In genomic region chr10:105952153-105952552, GRCh38 we compare ENCODE assay signal across 8 cellular contexts.
DNase-seq lines count a peak whose midpoint lies in the region; ATAC-seq, FAIRE-seq and TF ChIP-seq lines count a peak whose summit lies in the region.

No MANE protein-coding gene starts in this region.

- H3K27me3 Mint-ChIP-seq in activated T-helper 2 cell treated with anti-CD3 and anti-CD28 coated beads, Interferon-gamma antibody, Interleukin-2, Interleukin-4, amounts not matched to agents 10 μg/mL and 5 μg/mL and 100 μg/mL, durations not matched to agents 14 hours and 24 hours and 36 hours (ENCODE audit: low read depth) = no peaks in the 10 kb centered on the region
- peaks cover 4% of the 10 kb centered on the region for H3K27me3 Mint-ChIP-seq in chondrocyte (ENCODE audit: low read depth)

- H4K8ac ChIP-seq in mesenchymal stem cell (ENCODE audit: low read length) = no peak overlapping the region

- FAIRE-seq in GM12878 (lab: Jason Lieb, UNC) = peak; percentile 91

- SMC1A ChIA-PET in GM12878 (lab: Charles Lee; ENCODE audit: uncharacterized antibody, unreplicated experiment) = interaction anchor here (0.8 to 3.4 kb wide), 14 partner anchors 9 to 156 kb away, joined by 3 to 36 read pairs (median 4); no protein-coding TSS in a partner anchor

- no peak overlapping the region for H2BK12ac ChIP-seq in mesenchymal stem cell (ENCODE audit: low read length in 2 of 2)

- H3K79me1 ChIP-seq in mesenchymal stem cell (replicated peaks; ENCODE audit: low read length, poor library complexity, severe bottlenecking) = no peaks in the 10 kb centered on the region

- H3K9me3 ChIP-seq in AG04450 (ENCODE audit: control insufficient read depth, insufficient read depth, low read length) (no peaks in the 10 kb centered on the region; the same call in 1 of the 2 replicates), GM12878 (replicated peaks; ENCODE audit: control insufficient read depth, insufficient read depth, low read length) (no peaks in the 10 kb centered on the region; the same call in 2 of the 3 replicates), mesenchymal stem cell (ENCODE audit: control insufficient read depth, low read length) (no peaks in the 10 kb centered on the region)

- H3K4ac ChIP-seq in mesenchymal stem cell (ENCODE audit: low read depth in 1 of 2, low read length in 2 of 2) = no peak overlapping the region

- H3K79me2 ChIP-seq in GM12878 (ENCODE audit: control insufficient read depth, insufficient read depth, low read length) = no peaks in the 10 kb centered on the region

- H3K27me3 ChIP-seq in AG04450 (ENCODE audit: control insufficient read depth, insufficient read depth, low read length) (no peaks in the 10 kb centered on the region), GM12878 (replicated peaks in 1 of 2; ENCODE audit: control insufficient read depth in 2 of 2, insufficient read depth in 2 of 2, low read length in 1 of 2) (no peaks in the 10 kb centered on the region), mesenchymal stem cell (ENCODE audit: control insufficient read depth in 1 of 2, insufficient read depth in 1 of 2, low read length in 2 of 2) (no peaks in the 10 kb centered on the region)

- H4K20me1 ChIP-seq in GM12878 (ENCODE audit: control insufficient read depth, insufficient read depth) = no peaks in the 10 kb centered on the region

- H2BK5ac ChIP-seq in mesenchymal stem cell (ENCODE audit: low read depth, low read length, poor library complexity, severe bottlenecking) = no peak overlapping the region

- no peak overlapping the region for H2BK15ac ChIP-seq in mesenchymal stem cell (ENCODE audit: low read depth, poor library complexity, severe bottlenecking)

- H3K4me3 ChIP-seq in AG04450 (ENCODE audit: low read depth, low read length) (no peak overlapping the region), GM12878 (no peak overlapping the region), mesenchymal stem cell (ENCODE audit: insufficient read depth in 1 of 2, low read depth in 1 of 2, low read length in 2 of 2) (peak overlapping the region in 1 of 2 experiments; percentile 36)

- no peak overlapping the region for H3K18ac ChIP-seq in mesenchymal stem cell (ENCODE audit: low read depth in 1 of 2, low read length in 2 of 2)

- RAD21 ChIA-PET in GM12878 (lab: Charles Lee; ENCODE audit: unreplicated experiment) = interaction anchor here (1.0 to 2.4 kb wide), 4 partner anchors 12 to 108 kb away, joined by 3 to 25 read pairs (median 4); no protein-coding TSS in a partner anchor

- no peak for TF ChIP-seq EP300 in GM12878 (IDR thresholded peaks at IDR 0.05; ENCODE audit: borderline replicate concordance in 1 of 2, control insufficient read depth in 1 of 2, low read depth in 2 of 2, low read length in 2 of 2)

- H3K14ac ChIP-seq in mesenchymal stem cell (ENCODE audit: low read length in 2 of 2) = no peak overlapping the region

- TF ChIP-seq CTCF in AG04450 (IDR thresholded peaks at IDR 0.05; ENCODE audit: low read depth, low read length) (no peak), GM12878 (IDR thresholded peaks at IDR 0.05 in 2 of 3, conservative IDR thresholded peaks at IDR 0.05 in 1 of 3; ENCODE audit: control insufficient read depth in 2 of 3, extremely low read depth in 1 of 3, insufficient read depth in 1 of 3, low read depth in 3 of 3, low read length in 3 of 3) (no peak), chondrocyte (IDR thresholded peaks at IDR 0.05) (no peak)

- no TSS peak for BruUV-seq in GM12878 (replicated peaks; lab: Mats Ljungman, UMichigan)

- H3K9me3 Mint-ChIP-seq in activated T-helper 2 cell treated with anti-CD3 and anti-CD28 coated beads, Interferon-gamma antibody, Interleukin-2, Interleukin-4, amounts not matched to agents 10 μg/mL and 5 μg/mL and 100 μg/mL, durations not matched to agents 14 hours and 24 hours and 36 hours = no peaks in the 10 kb centered on the region
- no peaks in the 10 kb centered on the region for H3K9me3 Mint-ChIP-seq in chondrocyte (ENCODE audit: low read depth)

- intact Hi-C loops in GM12878 (cut with micrococcal nuclease; ENCODE audit: unreplicated experiment) = loop anchor here (5.0 kb wide), 1 partner anchor 155 kb away; no protein-coding TSS in a partner anchor
- intact Hi-C loops in activated T-helper 2 cell treated with anti-CD3 and anti-CD28 coated beads, Interferon-gamma antibody, Interleukin-2, Interleukin-4, amounts not matched to agents 10 μg/mL and 5 μg/mL and 100 μg/mL, durations not matched to agents 14 hours and 24 hours and 36 hours (cut with micrococcal nuclease) = no loop called here

- no peak overlapping the region for H4K91ac ChIP-seq in mesenchymal stem cell (ENCODE audit: low read length)

- H3K9ac ChIP-seq in GM12878 (ENCODE audit: control insufficient read depth, insufficient read depth, low read length) (no peak overlapping the region), mesenchymal stem cell (ENCODE audit: low read length) (peak overlapping the region; percentile 84)

- no peak overlapping the region for H2AK5ac ChIP-seq in mesenchymal stem cell (ENCODE audit: low read length, severe bottlenecking)

- 0% methylated on average over 3 of the region's 3 CpGs for WGBS in GM12878 (ENCODE audit: insufficient coverage, insufficient replicate concordance, low lambda C conversion rate, missing lambda C conversion rate)
- 4% methylated on average over 3 of the region's 3 CpGs for WGBS in mesenchymal stem cell

- no peaks in the 10 kb centered on the region for H3K36me3 ChIP-seq in GM12878 (ENCODE audit: control insufficient read depth in 2 of 2, insufficient read depth in 2 of 2, low read length in 1 of 2)
- no peaks in the 10 kb centered on the region for H3K36me3 ChIP-seq in mesenchymal stem cell (ENCODE audit: control insufficient read depth in 1 of 2, insufficient read depth in 2 of 2, low read depth in 1 of 2, low read length in 2 of 2)

- H2BK120ac ChIP-seq in mesenchymal stem cell (ENCODE audit: low read depth, low read length) = no peak overlapping the region

- no peaks in the 10 kb centered on the region for H3K4me1 Mint-ChIP-seq in activated T-helper 2 cell treated with anti-CD3 and anti-CD28 coated beads, Interferon-gamma antibody, Interleukin-2, Interleukin-4, amounts not matched to agents 10 μg/mL and 5 μg/mL and 100 μg/mL, durations not matched to agents 14 hours and 24 hours and 36 hours (ENCODE audit: low read depth)
- H3K4me1 Mint-ChIP-seq in chondrocyte (ENCODE audit: low read depth) = peaks cover 3% of the 10 kb centered on the region

- peak overlapping the region; percentile 20; the same call in 1 of the 2 replicates for H3K4me2 ChIP-seq in GM12878 (ENCODE audit: control insufficient read depth, insufficient read depth)
- no peak overlapping the region for H3K4me2 ChIP-seq in mesenchymal stem cell (ENCODE audit: low read length, poor library complexity, severe bottlenecking)

- no peaks in the 10 kb centered on the region for H3K4me1 ChIP-seq in GM12878 (ENCODE audit: control insufficient read depth, insufficient read depth, low read length)
- H3K4me1 ChIP-seq in mesenchymal stem cell (ENCODE audit: control insufficient read depth, insufficient read depth, low read depth, low read length) = no peaks in the 10 kb centered on the region

- TF ChIP-seq POLR2A in GM12878 (IDR thresholded peaks at IDR 0.05; ENCODE audit: low read depth, low read length) = no peak

- no peaks in the 10 kb centered on the region for H3K36me3 Mint-ChIP-seq in activated T-helper 2 cell treated with anti-CD3 and anti-CD28 coated beads, Interferon-gamma antibody, Interleukin-2, Interleukin-4, amounts not matched to agents 10 μg/mL and 5 μg/mL and 100 μg/mL, durations not matched to agents 14 hours and 24 hours and 36 hours (ENCODE audit: low read depth)
- no peaks in the 10 kb centered on the region for H3K36me3 Mint-ChIP-seq in chondrocyte (ENCODE audit: low read depth)

- no peak overlapping the region for H3K4me3 Mint-ChIP-seq in activated T-helper 2 cell treated with anti-CD3 and anti-CD28 coated beads, Interferon-gamma antibody, Interleukin-2, Interleukin-4, amounts not matched to agents 10 μg/mL and 5 μg/mL and 100 μg/mL, durations not matched to agents 14 hours and 24 hours and 36 hours (ENCODE audit: low read depth)
- H3K4me3 Mint-ChIP-seq in chondrocyte (ENCODE audit: unreplicated experiment) = no peak overlapping the region

- H3K27ac ChIP-seq in AG04450 (ENCODE audit: low read depth, low read length) (no peak overlapping the region), GM12878 (ENCODE audit: control insufficient read depth, insufficient read depth) (no peak overlapping the region), mesenchymal stem cell (ENCODE audit: low read length, poor library complexity, severe bottlenecking) (no peak overlapping the region)

- in situ Hi-C loops in GM12878 (cut with MboI) = loop anchor here (10.0 kb wide), 1 partner anchor 233 kb away; no protein-coding TSS in a partner anchor

- DNase-seq in AG04450 (ENCODE audit: low read depth, low spot score) = peak; percentile 3
- DNase-seq in GM12878 (ENCODE audit: low read depth, low spot score) = peak; percentile 59
- peak; percentile 37 for DNase-seq in mesenchymal stem cell
- DNase-seq in activated T-helper 2 cell treated with anti-CD3 and anti-CD28 coated beads, Interferon-gamma antibody, Interleukin-2, Interleukin-4, amounts not matched to agents 10 μg/mL and 5 μg/mL and 100 μg/mL, durations not matched to agents 14 hours and 24 hours and 36 hours (ENCODE audit: low spot score) = no peak
- no peak for DNase-seq in NCI-H510A (lab: John Stamatoyannopoulos, UW)
- DNase-seq in chondrocyte (ENCODE audit: low spot score) = no peak

- ATAC-seq in GM19438 (IDR thresholded peaks at IDR 0.05; ENCODE audit: low read depth, unreplicated experiment) (peak; percentile 79), HG03432 (IDR thresholded peaks at IDR 0.05; ENCODE audit: unreplicated experiment) (peak; percentile 94), GM12878 (peak; percentile 97)

- H3K23ac ChIP-seq in mesenchymal stem cell (ENCODE audit: low read length in 2 of 2) = no peak overlapping the region

- H2AFZ ChIP-seq in GM12878 (ENCODE audit: control insufficient read depth, low read depth, low read length) = peak overlapping the region; percentile 75
- H2AFZ ChIP-seq in mesenchymal stem cell (ENCODE audit: low read depth, low read length) = no peak overlapping the region

- POLR2A ChIA-PET in AG04450 (lab: Yijun Ruan, JAX) (interaction anchor here (0.7 kb wide), 1 partner anchor 250 kb away, joined by 3 read pairs; no protein-coding TSS in a partner anchor), GM12878 (lab: Charles Lee) (interaction anchor here (0.7 kb wide), 1 partner anchor 218 kb away, joined by 3 read pairs; no protein-coding TSS in a partner anchor)

- CTCF ChIA-PET in AG04450 (lab: Charles Lee) = interaction anchor here (1.6 to 2.3 kb wide), 2 partner anchors 224 to 326 kb away, joined by 4 to 7 read pairs; no protein-coding TSS in a partner anchor
- CTCF ChIA-PET in GM12878 (lab: Yijun Ruan, JAX) = interaction anchor here (0.8 to 9.8 kb wide), 9 partner anchors 11 to 404 kb away, joined by 3 to 111 read pairs (median 5); no protein-coding TSS in a partner anchor

- TF ChIP-seq RAD21 in GM12878 (IDR thresholded peaks at IDR 0.05; ENCODE audit: insufficient read depth, low read depth, low read length) = no peak

- H3K27ac Mint-ChIP-seq in activated T-helper 2 cell treated with anti-CD3 and anti-CD28 coated beads, Interferon-gamma antibody, Interleukin-2, Interleukin-4, amounts not matched to agents 10 μg/mL and 5 μg/mL and 100 μg/mL, durations not matched to agents 14 hours and 24 hours and 36 hours = no peak overlapping the region
- H3K27ac Mint-ChIP-seq in chondrocyte (ENCODE audit: unreplicated experiment) = no peak overlapping the region

Comparison
In these comparisons a context has a peak if more than half of its experiments do, and no peak if none do; other contexts are left out.
1. DNase-seq: peak in AG04450 (single experiment), GM12878 (single experiment) and mesenchymal stem cell (single experiment); none in activated T-helper 2 cell treated with anti-CD3 and anti-CD28 coated beads, Interferon-gamma antibody, Interleukin-2, Interleukin-4, amounts not matched to agents 10 μg/mL and 5 μg/mL and 100 μg/mL, durations not matched to agents 14 hours and 24 hours and 36 hours (single experiment), NCI-H510A (single experiment) and chondrocyte (single experiment).
2. Peak in every context shown above with its lines, with median percentiles within 50 percentile points of each other: ATAC-seq.